ENCODE assay signal across 15 cellular contexts in genomic region chr2:176445831-176446433, GRCh38.
DNase-seq lines count a peak whose midpoint lies in the region; ATAC-seq, FAIRE-seq and TF ChIP-seq lines count a peak whose summit lies in the region.
"Had no signal": no experiment of that assay in that cellular context is flagged by ENCODE, and none has a peak within 500 bp of the region (broad histone marks: within the 10 kb centered on the region; RNA-seq: fewer than 3 reads in every experiment).

No MANE protein-coding gene starts in this region.

- H3K36me3 ChIP-seq in kidney epithelial cell (ENCODE audit: control insufficient read depth, insufficient read depth, low read length) (no peaks in the 10 kb centered on the region), BE2C (no peaks in the 10 kb centered on the region)
- H3K36me3 ChIP-seq: BLaER1, left ventricle myocardium inferior had no signal

- H3K9me3 ChIP-seq in BE2C: no peaks in the 10 kb centered on the region
- H3K9me3 ChIP-seq: BLaER1, left ventricle myocardium inferior had no signal

- ATAC-seq in left cardiac atrium (no peak), GM19035 (IDR thresholded peaks at IDR 0.05; ENCODE audit: unreplicated experiment) (no peak)
- ATAC-seq: activated T-cell treated with anti-CD3 and anti-CD28 coated beads, Interleukin-2, amount 50 U/mL, for 4 hours; stimulated activated naive CD8-positive, alpha-beta T cell treated with anti-CD3 and anti-CD28 coated beads, Interleukin-15, amount 100 ng/mL, for 72 hours had no signal

- DNase-seq in AG08395 (ENCODE audit: low spot score) (peak; percentile 56), HT1080 (ENCODE audit: low read depth) (peak; percentile 79), amniotic epithelial cell (ENCODE audit: low read depth) (peak; percentile 43), kidney epithelial cell (ENCODE audit: low read depth) (peak; percentile 29), BE2C (no peak), GM12891 (ENCODE audit: insufficient read length, low spot score) (no peak), left cardiac atrium (no peak)
- DNase-seq: activated T-cell treated with anti-CD3 and anti-CD28 coated beads, Interleukin-2, amount 50 U/mL, for 4 hours; amygdala; GF-D8; head of caudate nucleus; left ventricle myocardium inferior; stimulated activated naive CD8-positive, alpha-beta T cell treated with anti-CD3 and anti-CD28 coated beads, Interleukin-15, amount 100 ng/mL, for 72 hours had no signal

- no peak for TF ChIP-seq CTCF in kidney epithelial cell (IDR thresholded peaks at IDR 0.05; ENCODE audit: insufficient read depth, low read length, poor library complexity, severe bottlenecking)
- TF ChIP-seq CTCF in BE2C (IDR thresholded peaks at IDR 0.05; ENCODE audit: low read depth, low read length): no peak

- H3K4me1 ChIP-seq in BE2C: no peaks in the 10 kb centered on the region

- intact Hi-C loops in left cardiac atrium (cut with DNase I): no loop called here

- H3K4me3 ChIP-seq in kidney epithelial cell (ENCODE audit: low read depth, low read length): no peak overlapping the region
- no peak overlapping the region for H3K4me3 ChIP-seq in BE2C (ENCODE audit: low read depth, low read length)
- H3K4me3 ChIP-seq: BLaER1, left ventricle myocardium inferior had no signal

- no peak for FAIRE-seq in GM12891 (lab: Jason Lieb, UNC)

- no peak for TF ChIP-seq POLR2A in GM12891 (IDR thresholded peaks at IDR 0.05; ENCODE audit: low read depth, low read length)

- no peaks in the 10 kb centered on the region for H3K27me3 ChIP-seq in kidney epithelial cell (ENCODE audit: control insufficient read depth, insufficient read depth, low read length)
- H3K27me3 ChIP-seq in BE2C: no peaks in the 10 kb centered on the region
- H3K27me3 ChIP-seq: BLaER1 had no signal

TF ChIP-seq in GM12891, 5 proteins besides CTCF, POLR2A, EP300 and RAD21:
- no peak for TF ChIP-seq TAF1 (IDR thresholded peaks at IDR 0.05; ENCODE audit: low read depth, low read length)
- no peak for TF ChIP-seq SPI1 (IDR thresholded peaks at IDR 0.05; ENCODE audit: low read depth, low read length)
- TF ChIP-seq PAX5 (IDR thresholded peaks at IDR 0.05; ENCODE audit: insufficient read depth, low read length, severe bottlenecking): no peak
- TF ChIP-seq POLR2AphosphoS5 (IDR thresholded peaks at IDR 0.05; ENCODE audit: low read depth, low read length): no peak
- no peak for TF ChIP-seq POU2F2 (IDR thresholded peaks at IDR 0.05; ENCODE audit: low read depth, low read length)

Comparison
In these comparisons a context has a peak if more than half of its experiments do, and no peak if none do; other contexts are left out.
1. DNase-seq: peak in AG08395 (single experiment), HT1080 (single experiment), amniotic epithelial cell (single experiment) and kidney epithelial cell (single experiment); none in BE2C (single experiment), GM12891 (single experiment) and left cardiac atrium (single experiment).